Comparison of ENCODE assay signal across 20 cellular contexts in the genomic region with DNA sequence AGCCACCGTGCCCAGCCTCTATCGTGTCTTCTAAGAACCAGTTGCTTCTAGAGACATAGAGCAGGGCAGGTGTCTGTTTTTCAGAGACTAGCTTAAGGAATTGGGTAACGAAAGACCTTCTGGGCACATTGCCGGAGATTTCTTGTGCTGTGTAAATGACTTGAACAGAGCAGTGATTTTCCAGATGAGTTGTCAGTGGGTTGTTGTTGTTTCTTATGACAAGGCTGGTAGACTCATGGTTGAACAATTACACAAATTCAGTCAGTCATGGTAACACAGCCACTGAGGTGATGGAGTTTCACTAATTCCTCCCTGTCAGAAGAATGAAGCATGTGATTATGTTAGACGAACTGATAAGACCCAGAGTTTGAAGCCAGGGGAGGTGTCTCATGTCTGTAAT. TPM values are rescaled to one million over a fixed set of nuclear protein-coding genes. Genes with fewer than 3 reads are reported as not detected.
DNase-seq lines count a peak whose midpoint lies in the region; ATAC-seq and TF ChIP-seq lines count a peak whose summit lies in the region.
"Had no signal": no experiment of that assay in that cellular context is flagged by ENCODE, and none has a peak within 500 bp of the region (broad histone marks: within the 10 kb centered on the region; RNA-seq: fewer than 3 reads in every experiment).

No MANE protein-coding gene starts in this region.

- H3K4me1 ChIP-seq in PC-9 (replicated peaks; ENCODE audit: insufficient read depth): no peaks in the 10 kb centered on the region
- H3K4me1 ChIP-seq: ascending aorta, BE2C, right lobe of liver had no signal

- no peak overlapping the region for H3K4me2 ChIP-seq in PC-9

- peak; percentile 71 for DNase-seq in AG09309 (ENCODE audit: low read depth)
- peak; percentile 95 for DNase-seq in M059J (ENCODE audit: low read depth)
- DNase-seq in choroid plexus epithelial cell (ENCODE audit: low read depth): peak; percentile 85
- DNase-seq in osteocyte (ENCODE audit: extremely low spot score, unreplicated experiment): no peak
- no peak for DNase-seq in amygdala (lab: John Stamatoyannopoulos, UW)
- no peak for DNase-seq in PC-9
- no peak for DNase-seq in iPS-NIHi11 (ENCODE audit: low spot score)
- DNase-seq: activated T-cell treated with anti-CD3 and anti-CD28 coated beads, Interleukin-2, amount 50 U/mL, for 48 hours; BE2C; DMS53; H9; KBM-7; NCI-H1436; NCI-H446 treated with DMSO at 0.1 percent for 48 hours; nephron progenitor cell; right lobe of liver; stimulated activated CD8-positive, alpha-beta memory T cell treated with anti-CD3 and anti-CD28 coated beads, Interleukin-4, amount 100 ng/mL, for 48 hours; T1000 had no signal

- H3K4me3 ChIP-seq in AG09309 (ENCODE audit: control insufficient read depth, low read depth, low read length) (no peak overlapping the region), choroid plexus epithelial cell (ENCODE audit: low read depth, low read length) (no peak overlapping the region), PC-9 (no peak overlapping the region)
- H3K4me3 ChIP-seq: ascending aorta, right lobe of liver had no signal

- BruUV-seq in PC-9 (replicated peaks; lab: Mats Ljungman, UMichigan): no TSS peak

- no peaks in the 10 kb centered on the region for H3F3A ChIP-seq in PC-9 (ENCODE audit: insufficient read depth, low read depth)

- H3K4me1 Mint-ChIP-seq in osteocyte (ENCODE audit: unreplicated experiment): peaks cover 13% of the 10 kb centered on the region
- H3K4me1 Mint-ChIP-seq: nephron progenitor cell had no signal

- peak overlapping the region; percentile 31 for H3K27ac Mint-ChIP-seq in osteocyte (ENCODE audit: unreplicated experiment)
- H3K27ac Mint-ChIP-seq: H9, nephron progenitor cell had no signal

- intact Hi-C loops in PC-9 (cut with micrococcal nuclease; ENCODE audit: unreplicated experiment): no loop called here

- no peaks in the 10 kb centered on the region for H3K9me3 ChIP-seq in PC-9 (ENCODE audit: insufficient read depth, low read depth)
- H3K9me3 ChIP-seq: ascending aorta, BE2C, right lobe of liver had no signal

- H2AFZ ChIP-seq in PC-9: no peak overlapping the region

- no peaks in the 10 kb centered on the region for H3K36me3 Mint-ChIP-seq in osteocyte (ENCODE audit: unreplicated experiment)

- H3K27ac ChIP-seq in PC-9: no peak overlapping the region
- H3K27ac ChIP-seq: ascending aorta, right lobe of liver had no signal

- H3K9me3 Mint-ChIP-seq in osteocyte (ENCODE audit: unreplicated experiment): no peaks in the 10 kb centered on the region

- no peaks in the 10 kb centered on the region for H3K36me3 ChIP-seq in PC-9 (ENCODE audit: low read depth)
- H3K36me3 ChIP-seq: ascending aorta, BE2C, right lobe of liver had no signal

- no peaks in the 10 kb centered on the region for H3K27me3 Mint-ChIP-seq in osteocyte (ENCODE audit: unreplicated experiment)

- no peaks in the 10 kb centered on the region for H3K9me2 ChIP-seq in PC-9 (ENCODE audit: insufficient read depth)

- ATAC-seq in GM18907 (IDR thresholded peaks at IDR 0.05; ENCODE audit: unreplicated experiment): no peak
- ATAC-seq: right lobe of liver had no signal

- no peak for TF ChIP-seq CTCF in AG09309 (IDR thresholded peaks at IDR 0.05; ENCODE audit: control insufficient read depth, insufficient read depth, low read depth, low read length, missing control alignments)
- TF ChIP-seq CTCF in choroid plexus epithelial cell (conservative IDR thresholded peaks at IDR 0.05; ENCODE audit: low read depth, low read length): no peak
- TF ChIP-seq CTCF in osteocyte (IDR thresholded peaks at IDR 0.05): no peak
- TF ChIP-seq CTCF in PC-9 (conservative IDR thresholded peaks at IDR 0.05): no peak

- no peak overlapping the region for H3K4me3 Mint-ChIP-seq in osteocyte (ENCODE audit: unreplicated experiment)
- H3K4me3 Mint-ChIP-seq: H9, nephron progenitor cell had no signal

- H4K20me1 ChIP-seq in PC-9 (ENCODE audit: insufficient read depth): no peaks in the 10 kb centered on the region

- H3K79me2 ChIP-seq in PC-9 (ENCODE audit: low read depth): no peaks in the 10 kb centered on the region

- H3K27me3 ChIP-seq in PC-9 (ENCODE audit: insufficient read depth, low read depth): no peaks in the 10 kb centered on the region
- H3K27me3 ChIP-seq: ascending aorta, BE2C, right lobe of liver had no signal

- POLR2A ChIA-PET in PC-9 (lab: Charles Lee; ENCODE audit: unreplicated experiment): no interaction called here

- CTCF ChIA-PET in PC-9 (lab: Charles Lee): no interaction called here

RNA-seq across cellular contexts. Expression of a gene that starts 20.5 kb away (rescaled TPM):
- 145 and 209 TPM in 2 replicates for total RNA-seq in M059J (2014; rRNA removed; shearing (Covaris generic))
- total RNA-seq in osteocyte (212 and 215 TPM in 2 replicates), PC-9 (2021) (130 and 158 TPM in 2 replicates)

Comparison
In these comparisons a context has a peak if more than half of its experiments do, and no peak if none do; other contexts are left out.
1. DNase-seq: peak in AG09309 (single experiment), M059J (single experiment) and choroid plexus epithelial cell (single experiment); none in osteocyte (single experiment), amygdala (0 of 56), PC-9 (0 of 2) and iPS-NIHi11 (single experiment).